ENCODE assay signal across 1 cellular context in genomic region chr15:99565281-99566156, GRCh38.
A peak's percentile ranks its signal among the peaks of the same experiment; 100 is the strongest.
TF ChIP-seq lines count a peak whose summit lies in the region.

TSS of gene MEF2A (plus strand) at chr15:99565984. CDS start at chr15:99633120, 67,136 bp downstream.

TF ChIP-seq in K562, 482 proteins besides CTCF, POLR2A, EP300 and RAD21 (continued from another document and continues in another):
- TF ChIP-seq GMEB1 (CRISPR knock-in tag; IDR thresholded peaks at IDR 0.05), result peak; percentile 45; the same call in 1 of the 2 replicates
- 0 out of 2 replicates have a peak, but pooled peaks have one; percentile 42 for TF ChIP-seq POLR2H (tag; IDR thresholded peaks at IDR 0.05; ENCODE audit: low read depth)
- no peak for TF ChIP-seq TEAD2 (tag; IDR thresholded peaks at IDR 0.05)
- TF ChIP-seq MEF2D (tag; conservative IDR thresholded peaks at IDR 0.05; ENCODE audit: low read depth), result peak; percentile 100
- no peak for TF ChIP-seq NR1H2 (CRISPR knock-in tag; IDR thresholded peaks at IDR 0.05)
- TF ChIP-seq ZNF592 (IDR thresholded peaks at IDR 0.05), result 0 out of 2 replicates have a peak, but pooled peaks have one; percentile 23
- no peak for TF ChIP-seq ZNF740 (CRISPR knock-in tag; IDR thresholded peaks at IDR 0.05)
- TF ChIP-seq ZNF740 (tag; IDR thresholded peaks at IDR 0.05), result no peak
- TF ChIP-seq MEIS2 (IDR thresholded peaks at IDR 0.05; ENCODE audit: partially characterized antibody), result peak; percentile 42
- TF ChIP-seq KHSRP (IDR thresholded peaks at IDR 0.05), result no peak
- peak; percentile 59; the same call in 1 of the 2 replicates for TF ChIP-seq FOXP1 (CRISPR knock-in tag; IDR thresholded peaks at IDR 0.05)
- TF ChIP-seq HMBOX1 (IDR thresholded peaks at IDR 0.05), result no peak
- 0 out of 4 replicates have a peak, but pooled peaks of 1 of the 2 experiments have one; percentile 16 for TF ChIP-seq SRF (CRISPR knock-in tag; IDR thresholded peaks at IDR 0.05)
- TF ChIP-seq RHOXF2B (CRISPR knock-in tag; conservative IDR thresholded peaks at IDR 0.05), result no peak
- no peak for TF ChIP-seq MECOM (CRISPR knock-in tag; IDR thresholded peaks at IDR 0.05)
- no peak for TF ChIP-seq KLF1 (tag; IDR thresholded peaks at IDR 0.05)
- TF ChIP-seq THAP12 (CRISPR knock-in tag; IDR thresholded peaks at IDR 0.05), result 0 out of 2 replicates have a peak, but pooled peaks have one; percentile 62
- TF ChIP-seq SIRT6 (IDR thresholded peaks at IDR 0.05; ENCODE audit: low read depth, low read length), result no peak
- no peak for TF ChIP-seq SIN3A (IDR thresholded peaks at IDR 0.05; ENCODE audit: borderline replicate concordance in 2 of 2, control insufficient read depth in 1 of 2, low read depth in 2 of 2, low read length in 2 of 2)
- TF ChIP-seq HNRNPH1 (optimal IDR thresholded peaks at IDR 0.05; ENCODE audit: low read depth, low read length), result no peak
- no peak for TF ChIP-seq CSDE1 (IDR thresholded peaks at IDR 0.05)
- TF ChIP-seq MYNN (IDR thresholded peaks at IDR 0.05), result 0 out of 2 replicates have a peak, but pooled peaks have one; percentile 19
- no peak for TF ChIP-seq MYNN (CRISPR knock-in tag; IDR thresholded peaks at IDR 0.05)
- no peak for TF ChIP-seq YBX1 (IDR thresholded peaks at IDR 0.05)
- no peak for TF ChIP-seq HDAC8 (tag; IDR thresholded peaks at IDR 0.05)
- no peak for TF ChIP-seq MLX (CRISPR knock-in tag; conservative IDR thresholded peaks at IDR 0.05)
- no peak for TF ChIP-seq ZNF146 (CRISPR knock-in tag; IDR thresholded peaks at IDR 0.05; ENCODE audit: unreplicated experiment)
- TF ChIP-seq NRF1 (conservative IDR thresholded peaks at IDR 0.05 in 1 of 2, IDR thresholded peaks at IDR 0.05 in 1 of 2), result peak; percentile 91 to 93
- no peak for TF ChIP-seq IRF2 (CRISPR knock-in tag; IDR thresholded peaks at IDR 0.05)
- TF ChIP-seq MGA (IDR thresholded peaks at IDR 0.05), result peak; percentile 93
- no peak for TF ChIP-seq ZNF197 (CRISPR knock-in tag; IDR thresholded peaks at IDR 0.05; ENCODE audit: low read depth)
- TF ChIP-seq ATF7 (IDR thresholded peaks at IDR 0.05), result peak; percentile 72
- TF ChIP-seq PKNOX1 (IDR thresholded peaks at IDR 0.05), result peak; percentile 36; the same call in 1 of the 2 replicates
- TF ChIP-seq KLF13 (tag; IDR thresholded peaks at IDR 0.05; ENCODE audit: borderline replicate concordance, low read depth), result peak; percentile 70; the same call in 1 of the 2 replicates
- TF ChIP-seq PHF20 (IDR thresholded peaks at IDR 0.05; ENCODE audit: partially characterized antibody), result no peak
- no peak for TF ChIP-seq ZNF232 (CRISPR knock-in tag; IDR thresholded peaks at IDR 0.05)
- peak; percentile 55 for TF ChIP-seq POLR2B (IDR thresholded peaks at IDR 0.05; ENCODE audit: low read depth, partially characterized antibody)
- TF ChIP-seq ZNF551 (CRISPR knock-in tag; IDR thresholded peaks at IDR 0.05), result no peak
